8 cellular contexts compared by ENCODE assay signal in genomic region chr7:99562832-99563231, GRCh38. TPM values are rescaled to one million over a fixed set of nuclear protein-coding genes. Genes with fewer than 3 reads are reported as not detected.
DNase-seq lines count a peak whose midpoint lies in the region; ATAC-seq, FAIRE-seq and TF ChIP-seq lines count a peak whose summit lies in the region.

No MANE protein-coding gene starts in this region.

- TF ChIP-seq CTCF in foreskin keratinocyte (conservative IDR thresholded peaks at IDR 0.05) = no peak

- no peak overlapping the region for H3K4me3 Mint-ChIP-seq in activated CD4-positive, alpha-beta T cell treated with anti-CD3 and anti-CD28 coated beads for 36 hours

- no peaks in the 10 kb centered on the region for H3K9me3 Mint-ChIP-seq in activated CD4-positive, alpha-beta T cell treated with anti-CD3 and anti-CD28 coated beads for 36 hours (ENCODE audit: low read depth)

- ATAC-seq in activated CD4-positive, alpha-beta T cell treated with anti-CD3 and anti-CD28 coated beads for 36 hours = peak; percentile 71
- peak; percentile 78 for ATAC-seq in foreskin keratinocyte
- no peak for ATAC-seq in GM21723 (IDR thresholded peaks at IDR 0.05; ENCODE audit: unreplicated experiment)

- H3K27ac Mint-ChIP-seq in activated CD4-positive, alpha-beta T cell treated with anti-CD3 and anti-CD28 coated beads for 36 hours = peak overlapping the region; percentile 69

- no peak for FAIRE-seq in GM12892 (lab: Jason Lieb, UNC)

- peaks cover 32% of the 10 kb centered on the region for H3K4me1 ChIP-seq in foreskin keratinocyte

- no peak for TF ChIP-seq POLR2A in GM12892 (IDR thresholded peaks at IDR 0.05; ENCODE audit: low read depth, low read length)

- CTCF ChIA-PET in activated CD4-positive, alpha-beta T cell treated with anti-CD3 and anti-CD28 coated beads for 36 hours (lab: Charles Lee) = no interaction called here

- peaks cover 54% of the 10 kb centered on the region for H3K36me3 Mint-ChIP-seq in activated CD4-positive, alpha-beta T cell treated with anti-CD3 and anti-CD28 coated beads for 36 hours (ENCODE audit: low read depth)

- H3K27me3 ChIP-seq in foreskin keratinocyte = no peaks in the 10 kb centered on the region

- POLR2A ChIA-PET in activated CD4-positive, alpha-beta T cell treated with anti-CD3 and anti-CD28 coated beads for 36 hours (lab: Charles Lee) = interaction anchor here (0.5 kb wide), 1 partner anchor 52 kb away, joined by 3 read pairs; no protein-coding TSS in a partner anchor

- DNase-seq in activated CD4-positive, alpha-beta T cell treated with anti-CD3 and anti-CD28 coated beads for 36 hours = peak; percentile 73
- DNase-seq in activated CD4-positive, alpha-beta T cell treated with anti-CD3 and anti-CD28 coated beads, Interleukin-2, amount 50 U/mL, for 1 hour = no peak
- peak; percentile 26 for DNase-seq in activated CD8-positive, alpha-beta memory T cell treated with anti-CD3 and anti-CD28 coated beads, Interleukin-2, amount 50 U/mL, for 24 hours (ENCODE audit: extremely low read depth)
- peak; percentile 93 to 98 for DNase-seq in foreskin keratinocyte
- peak; percentile 22 to 38 (median 34) for DNase-seq in stimulated activated CD4-positive, alpha-beta T cell treated with anti-CD3 and anti-CD28 coated beads, TNF-alpha, amount 100 ng/mL, for 48 hours (ENCODE audit: low read depth in 3 of 3)
- no peak for DNase-seq in DMS79 treated with DMSO at 0.1 percent for 48 hours (lab: John Stamatoyannopoulos, UW)
- DNase-seq in GM12892 (ENCODE audit: insufficient read length) = no peak

- peaks cover 41% of the 10 kb centered on the region for H3K4me1 Mint-ChIP-seq in activated CD4-positive, alpha-beta T cell treated with anti-CD3 and anti-CD28 coated beads for 36 hours

- H3K27me3 Mint-ChIP-seq in activated CD4-positive, alpha-beta T cell treated with anti-CD3 and anti-CD28 coated beads for 36 hours = no peaks in the 10 kb centered on the region

- peak overlapping the region; percentile 86 for H3K27ac ChIP-seq in foreskin keratinocyte

- intact Hi-C loops in activated CD4-positive, alpha-beta T cell treated with anti-CD3 and anti-CD28 coated beads for 36 hours (cut with DNase I, micrococcal nuclease) = no loop called here

RNA-seq across cellular contexts. Expression of gene ZNF655, which starts 4.4 kb away (rescaled TPM):
- 10 to 100 TPM; 51.1 to 52.0 TPM for total RNA-seq in activated CD4-positive, alpha-beta T cell treated with anti-CD3 and anti-CD28 coated beads for 36 hours
- 55.1 and 55.8 TPM in 2 replicates for total RNA-seq in foreskin keratinocyte
- polyA plus RNA-seq in foreskin keratinocyte = 31.5 and 35.0 TPM in 2 replicates
- 40.5 TPM for polyA plus RNA-seq in GM12892 (2012; ENCODE audit: missing spikeins)

RNA-seq across cellular contexts. Expression of gene FAM200A, which starts 10.9 kb away (rescaled TPM):
- total RNA-seq in activated CD4-positive, alpha-beta T cell treated with anti-CD3 and anti-CD28 coated beads for 36 hours = 1 to 10 TPM; 4.9 to 5.5 TPM
- total RNA-seq in foreskin keratinocyte = 5.6 and 5.8 TPM in 2 replicates
- polyA plus RNA-seq in foreskin keratinocyte = 3.2 and 3.6 TPM in 2 replicates
- 5.3 TPM for polyA plus RNA-seq in GM12892 (2012; ENCODE audit: missing spikeins)

RNA-seq across cellular contexts. Expression of gene TMEM225B, which starts 35.2 kb away (rescaled TPM):
- under 1 TPM; 0.57 to 0.58 TPM for total RNA-seq in activated CD4-positive, alpha-beta T cell treated with anti-CD3 and anti-CD28 coated beads for 36 hours
- 0.25 TPM in 1 of 2 replicates, not detected in the other for total RNA-seq in foreskin keratinocyte
- polyA plus RNA-seq in foreskin keratinocyte = 0.19 TPM in 2 replicates
- 0.51 TPM for polyA plus RNA-seq in GM12892 (2012; ENCODE audit: missing spikeins)

RNA-seq across cellular contexts. Expression of gene ZSCAN25, which starts 53.9 kb away (rescaled TPM):
- total RNA-seq in activated CD4-positive, alpha-beta T cell treated with anti-CD3 and anti-CD28 coated beads for 36 hours = 10 to 100 TPM; 20.5 to 25.2 TPM
- total RNA-seq in foreskin keratinocyte = 12.9 and 14.2 TPM in 2 replicates
- polyA plus RNA-seq in foreskin keratinocyte = 4.6 and 5.5 TPM in 2 replicates
- polyA plus RNA-seq in GM12892 (2012; ENCODE audit: missing spikeins) = 5.0 TPM

RNA-seq across cellular contexts. Expression of gene ZKSCAN5, which starts 58.4 kb away (rescaled TPM):
- total RNA-seq in activated CD4-positive, alpha-beta T cell treated with anti-CD3 and anti-CD28 coated beads for 36 hours = 10 to 100 TPM; 10.1 to 12.1 TPM
- 10.7 and 11.1 TPM in 2 replicates for total RNA-seq in foreskin keratinocyte
- polyA plus RNA-seq in foreskin keratinocyte = 4.3 and 4.4 TPM in 2 replicates
- polyA plus RNA-seq in GM12892 (2012; ENCODE audit: missing spikeins) = 3.9 TPM

Comparison
In these comparisons a context has a peak if more than half of its experiments do, and no peak if none do; other contexts are left out.
1. DNase-seq: peak in activated CD4-positive, alpha-beta T cell treated with anti-CD3 and anti-CD28 coated beads for 36 hours (single experiment), activated CD8-positive, alpha-beta memory T cell treated with anti-CD3 and anti-CD28 coated beads, Interleukin-2, amount 50 U/mL, for 24 hours (single experiment), foreskin keratinocyte (2 of 2) and stimulated activated CD4-positive, alpha-beta T cell treated with anti-CD3 and anti-CD28 coated beads, TNF-alpha, amount 100 ng/mL, for 48 hours (3 of 3); none in activated CD4-positive, alpha-beta T cell treated with anti-CD3 and anti-CD28 coated beads, Interleukin-2, amount 50 U/mL, for 1 hour (single experiment), DMS79 treated with DMSO at 0.1 percent for 48 hours (single experiment) and GM12892 (single experiment).